ENCODE assay signal across 23 cellular contexts in the genomic region with DNA sequence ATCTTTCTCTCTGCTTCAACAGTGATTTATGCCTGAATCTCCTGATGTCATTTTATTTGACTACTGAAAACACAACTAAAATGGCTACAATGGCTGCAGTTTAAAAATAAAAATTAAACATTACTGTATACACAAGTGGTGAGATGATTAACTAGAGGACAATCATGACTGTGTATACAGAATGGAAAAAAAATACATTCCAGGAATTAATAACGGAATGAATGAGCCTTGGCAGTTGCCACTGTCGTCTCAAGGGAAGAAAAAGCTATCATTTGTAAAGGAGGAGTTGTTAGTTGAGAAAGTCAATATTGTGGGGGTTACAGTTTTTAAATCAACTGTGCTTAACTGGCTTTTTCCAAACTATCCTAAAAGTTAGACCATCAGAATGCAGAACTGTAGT.
"Had no signal": no experiment of that assay in that cellular context is flagged by ENCODE, and none has a peak within 500 bp of the region (broad histone marks: within the 10 kb centered on the region; RNA-seq: fewer than 3 reads in every experiment).

No MANE protein-coding gene starts in this region.

- H3K36me3 Mint-ChIP-seq: naive thymus-derived CD4-positive, alpha-beta T cell; neural progenitor cell; stimulated activated effector memory CD8-positive, alpha-beta T cell treated with anti-CD3 and anti-CD28 coated beads, Interleukin-12 subunit alpha, Interleukin-12 subunit beta, amount 100 ng/mL, for 72 hours; type B pancreatic cell had no signal

- H3K4me3 ChIP-seq: dorsolateral prefrontal cortex, gastrocnemius medialis, left lung, neural progenitor cell, prostate gland, sigmoid colon, stomach, tibial artery had no signal

- ATAC-seq: gastrocnemius medialis; left cardiac atrium; left lung; naive thymus-derived CD4-positive, alpha-beta T cell; right cardiac atrium; stimulated activated effector memory CD8-positive, alpha-beta T cell treated with anti-CD3 and anti-CD28 coated beads, Interleukin-12 subunit alpha, Interleukin-12 subunit beta, amount 100 ng/mL, for 72 hours had no signal

- H3K4me1 Mint-ChIP-seq: naive thymus-derived CD4-positive, alpha-beta T cell; stimulated activated effector memory CD8-positive, alpha-beta T cell treated with anti-CD3 and anti-CD28 coated beads, Interleukin-12 subunit alpha, Interleukin-12 subunit beta, amount 100 ng/mL, for 72 hours had no signal

- H3K36me3 ChIP-seq: gastrocnemius medialis, left lung, neural progenitor cell, prostate gland, sigmoid colon, stomach, tibial artery had no signal

- H3K4me1 ChIP-seq: gastrocnemius medialis, left lung, parathyroid adenoma, prostate gland, tibial artery had no signal

- H3K79me2 ChIP-seq: parathyroid adenoma had no signal

- H2AFZ ChIP-seq: neural progenitor cell, parathyroid adenoma had no signal

- H3K9me3 ChIP-seq: gastrocnemius medialis, left lung, prostate gland, sigmoid colon, stomach, tibial artery had no signal

- H3K9me3 Mint-ChIP-seq: nephron, neural progenitor cell, type B pancreatic cell had no signal

- H3K4me3 Mint-ChIP-seq: naive thymus-derived CD4-positive, alpha-beta T cell; nephron; neural progenitor cell; stimulated activated effector memory CD8-positive, alpha-beta T cell treated with anti-CD3 and anti-CD28 coated beads, Interleukin-12 subunit alpha, Interleukin-12 subunit beta, amount 100 ng/mL, for 72 hours; type B pancreatic cell had no signal

- DNase-seq: dorsolateral prefrontal cortex; effector CD4-positive, alpha-beta T cell; foreskin fibroblast; gastrocnemius medialis; head of caudate nucleus; left cardiac atrium; left lung; mesenchymal stem cell; midbrain; naive thymus-derived CD4-positive, alpha-beta T cell; right cardiac atrium; sigmoid colon; stimulated activated CD4-positive, alpha-beta T cell treated with anti-CD3 and anti-CD28 coated beads, Interleukin-2, amount 100 ng/mL, for 24 hours; stimulated activated CD4-positive, alpha-beta T cell treated with anti-CD3 and anti-CD28 coated beads, Interleukin-4, amount 100 ng/mL, for 24 hours; stimulated activated naive CD4-positive, alpha-beta T cell treated with Interleukin-2 at 50 U/mL for 16 hours; stomach; tibial artery had no signal

- H3K27me3 ChIP-seq: gastrocnemius medialis, left lung, neural progenitor cell, sigmoid colon, stomach, tibial artery had no signal

- H3K27ac Mint-ChIP-seq: naive thymus-derived CD4-positive, alpha-beta T cell; neural progenitor cell; stimulated activated effector memory CD8-positive, alpha-beta T cell treated with anti-CD3 and anti-CD28 coated beads, Interleukin-12 subunit alpha, Interleukin-12 subunit beta, amount 100 ng/mL, for 72 hours; type B pancreatic cell had no signal

- H3K27ac ChIP-seq: dorsolateral prefrontal cortex, gastrocnemius medialis, left lung, neural progenitor cell, parathyroid adenoma, prostate gland, sigmoid colon, stomach, tibial artery had no signal

- H3K27me3 Mint-ChIP-seq: naive thymus-derived CD4-positive, alpha-beta T cell had no signal

- H3K9ac ChIP-seq: neural progenitor cell, parathyroid adenoma had no signal
